Comparison of ENCODE assay signal across 12 cellular contexts in genomic region chr14:81406863-81407262, GRCh38. TPM values are rescaled to one million over a fixed set of nuclear protein-coding genes. Genes with fewer than 3 reads are reported as not detected.
DNase-seq lines count a peak whose midpoint lies in the region; TF ChIP-seq lines count a peak whose summit lies in the region.
"Had no signal": no experiment of that assay in that cellular context is flagged by ENCODE, and none has a peak within 500 bp of the region (broad histone marks: within the 10 kb centered on the region; RNA-seq: fewer than 3 reads in every experiment).

No MANE protein-coding gene starts in this region.

- 41 to 58% (median 48%) methylated on average over 4 of the region's 4 CpGs for WGBS in adrenal gland, 4 donors

- peak; percentile 99 for DNase-seq in LHCN-M2 (ENCODE audit: low read depth)
- peak in 4 of 7 donors; percentile 21 to 35 (median 25) for DNase-seq in adrenal gland
- DNase-seq in glomerular visceral epithelial cell (ENCODE audit: extremely low spot score), result peak; percentile 80
- DNase-seq in tibial artery, result peak; percentile 58 to 75
- DNase-seq in NCI-H1092 treated with DMSO at 0.1 percent for 48 hours (lab: John Stamatoyannopoulos, UW), result no peak
- DNase-seq in effector memory CD4-positive, alpha-beta T cell, result no peak
- no peak for DNase-seq in posterior vena cava (ENCODE audit: low spot score)
- DNase-seq: activated B cell treated with CpG ODN at 0.5 μM for 24 hours; activated T-cell treated with anti-CD3 and anti-CD28 coated beads, Interleukin-2, amount 50 U/mL, for 72 hours; NCI-H2107; OCI-M1 had no signal

- intact Hi-C loops in adrenal gland (cut with DNase I) (no loop called here), tibial artery (cut with DNase I; ENCODE audit: low total_unique reads) (no loop called here), posterior vena cava (cut with DNase I) (no loop called here)

- H3K27ac ChIP-seq in adrenal gland, result no peak overlapping the region
- no peak overlapping the region for H3K27ac ChIP-seq in tibial artery
- H3K27ac ChIP-seq in effector memory CD4-positive, alpha-beta T cell (ENCODE audit: insufficient read depth, low read length, poor library complexity, severe bottlenecking), result no peak overlapping the region
- H3K27ac ChIP-seq: neural progenitor cell had no signal

- H3K9me3 ChIP-seq in adrenal gland (replicated peaks in 1 of 3), result no peaks in the 10 kb centered on the region
- peaks cover 0 to 3% (median 0%) of the 10 kb centered on the region in 3 donors for H3K9me3 ChIP-seq in tibial artery
- no peaks in the 10 kb centered on the region for H3K9me3 ChIP-seq in effector memory CD4-positive, alpha-beta T cell (ENCODE audit: control insufficient read depth, low read length)

- H3K36me3 ChIP-seq in adrenal gland (replicated peaks in 1 of 2), result no peaks in the 10 kb centered on the region
- no peaks in the 10 kb centered on the region for H3K36me3 ChIP-seq in tibial artery
- no peaks in the 10 kb centered on the region for H3K36me3 ChIP-seq in effector memory CD4-positive, alpha-beta T cell (ENCODE audit: control insufficient read depth, insufficient read depth, low read length)
- H3K36me3 ChIP-seq: neural progenitor cell had no signal

- H3K4me1 ChIP-seq in adrenal gland (replicated peaks in 1 of 2) (no peaks in the 10 kb centered on the region), tibial artery (peaks cover 0 to under 1% (median 0%) of the 10 kb centered on the region in 4 donors)
- H3K4me1 ChIP-seq in effector memory CD4-positive, alpha-beta T cell (ENCODE audit: control insufficient read depth, insufficient read depth, low read length, poor library complexity, severe bottlenecking), result no peaks in the 10 kb centered on the region
- H3K4me1 ChIP-seq: neural progenitor cell had no signal

- H3K27me3 ChIP-seq in adrenal gland (no peaks in the 10 kb centered on the region), tibial artery (no peaks in the 10 kb centered on the region)
- peaks cover 5% of the 10 kb centered on the region for H3K27me3 ChIP-seq in effector memory CD4-positive, alpha-beta T cell (replicated peaks; ENCODE audit: control insufficient read depth, insufficient read depth, low read length, poor library complexity, severe bottlenecking)
- H3K27me3 ChIP-seq: neural progenitor cell had no signal

- no peak for TF ChIP-seq CTCF in adrenal gland (IDR thresholded peaks at IDR 0.05)
- no peak for TF ChIP-seq CTCF in tibial artery (IDR thresholded peaks at IDR 0.05)

- no peak for TF ChIP-seq POLR2A in adrenal gland (IDR thresholded peaks at IDR 0.05)

- H3K4me3 ChIP-seq in adrenal gland, result no peak overlapping the region
- no peak overlapping the region for H3K4me3 ChIP-seq in tibial artery
- no peak overlapping the region for H3K4me3 ChIP-seq in effector memory CD4-positive, alpha-beta T cell (ENCODE audit: insufficient read depth, low read depth, low read length, poor library complexity, severe bottlenecking)
- H3K4me3 ChIP-seq: neural progenitor cell had no signal

RNA-seq across cellular contexts. Expression of gene STON2, which starts 6.7 kb away (rescaled TPM):
- 36.2 and 44.5 TPM in 2 replicates for total RNA-seq in LHCN-M2 (2014; rRNA removed)
- 0.55 TPM for polyA plus RNA-seq in LHCN-M2 (2012)
- total RNA-seq in adrenal gland, result 10 to 100 TPM in 3 of 8 donors, 1 to 10 TPM in 5; 2.8 to 15.4 (median 7.3) TPM
- under 1 TPM; 0.62 to 0.88 (median 0.88) TPM for polyA plus RNA-seq in adrenal gland
- total RNA-seq in posterior vena cava, result 10 to 100 TPM; 20.5 to 25.1 TPM
- total RNA-seq: activated B cell treated with CpG ODN at 0.5 μM for 24 hours had no signal

Comparison
In these comparisons a context has a peak if more than half of its experiments do, and no peak if none do; other contexts are left out.
1. DNase-seq: peak in LHCN-M2 (single experiment), adrenal gland (4 of 7), glomerular visceral epithelial cell (single experiment) and tibial artery (2 of 2); none in NCI-H1092 treated with DMSO at 0.1 percent for 48 hours (single experiment), effector memory CD4-positive, alpha-beta T cell (0 of 3) and posterior vena cava (single experiment).